In the genomic region with DNA sequence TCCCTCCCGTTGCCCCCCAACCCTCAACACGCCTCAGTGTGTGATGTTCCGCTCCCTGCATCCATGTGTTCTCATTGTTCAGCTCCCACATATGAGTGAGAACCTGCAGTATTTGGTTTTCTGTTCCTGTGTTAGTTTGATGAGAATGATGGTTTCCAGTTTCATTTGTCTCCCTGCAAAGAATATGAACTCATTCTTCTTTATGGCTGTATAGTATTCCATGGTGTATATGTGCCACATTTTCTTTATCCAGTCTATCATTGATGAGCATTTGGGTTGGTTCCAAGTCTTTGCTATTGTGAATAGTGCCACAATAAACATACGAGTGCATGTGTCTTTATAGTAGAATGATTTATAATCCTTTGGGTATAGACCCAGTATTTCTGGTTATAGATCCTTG, we compare ENCODE assay signal across 7 cellular contexts. TPM values are rescaled to one million over a fixed set of nuclear protein-coding genes. Genes with fewer than 3 reads are reported as not detected.
"Had no signal": no experiment of that assay in that cellular context is flagged by ENCODE, and none has a peak within 500 bp of the region (broad histone marks: within the 10 kb centered on the region; RNA-seq: fewer than 3 reads in every experiment).

No MANE protein-coding gene starts in this region.

RNA-seq across cellular contexts. Expression of a gene that starts 50.4 kb away (rescaled TPM):
- total RNA-seq: glomerular endothelial cell, progenitor cell of endocrine pancreas, renal cortical epithelial cell, SK-MEL-5, skeletal muscle tissue, thyroid gland, vagina had no signal
